Comparison of ENCODE assay signal across 1 cellular context in genomic region chr17:82315703-82316358, GRCh38.
A peak's percentile ranks its signal among the peaks of the same experiment; 100 is the strongest.
TF ChIP-seq lines count a peak whose summit lies in the region.

No MANE protein-coding gene starts in this region.

TF ChIP-seq in HepG2, 621 proteins besides CTCF, POLR2A, EP300 and RAD21 (continues in another document):
- peak; percentile 12 for TF ChIP-seq SKI (IDR thresholded peaks at IDR 0.05; ENCODE audit: partially characterized antibody)
- peak; percentile 39; the same call in 1 of the 2 replicates for TF ChIP-seq THRA (CRISPR knock-in tag; IDR thresholded peaks at IDR 0.05; ENCODE audit: borderline replicate concordance)
- no peak for TF ChIP-seq MYNN (CRISPR knock-in tag; IDR thresholded peaks at IDR 0.05; ENCODE audit: low read depth)
- no peak for TF ChIP-seq SALL1 (CRISPR knock-in tag; IDR thresholded peaks at IDR 0.05)
- TF ChIP-seq ZBTB10 (CRISPR knock-in tag; IDR thresholded peaks at IDR 0.05; ENCODE audit: borderline replicate concordance) = peak; percentile 24; the same call in 1 of the 2 replicates
- TF ChIP-seq ZNF556 (CRISPR knock-in tag; IDR thresholded peaks at IDR 0.05; ENCODE audit: borderline replicate concordance) = 0 out of 2 replicates have a peak, but pooled peaks have one; percentile 46
- TF ChIP-seq HNF4A (CRISPR knock-in tag; IDR thresholded peaks at IDR 0.05) = 0 out of 2 replicates have a peak, but pooled peaks have one; percentile 12
- peak; percentile 60 for TF ChIP-seq ZFX (CRISPR knock-in tag; IDR thresholded peaks at IDR 0.05; ENCODE audit: low read depth)
- TF ChIP-seq ZBTB46 (CRISPR knock-in tag; IDR thresholded peaks at IDR 0.05; ENCODE audit: borderline replicate concordance) = peak; percentile 68; the same call in 1 of the 2 replicates
- 0 out of 2 replicates have a peak, but pooled peaks have one; percentile 51 for TF ChIP-seq ZNF274 (CRISPR knock-in tag; IDR thresholded peaks at IDR 0.05)
- no peak for TF ChIP-seq SMAD9 (CRISPR knock-in tag; IDR thresholded peaks at IDR 0.05)
- 0 out of 2 replicates have a peak, but pooled peaks have one; percentile 35 for TF ChIP-seq ZNF343 (CRISPR knock-in tag; IDR thresholded peaks at IDR 0.05)
- TF ChIP-seq YEATS2 (CRISPR knock-in tag; IDR thresholded peaks at IDR 0.05; ENCODE audit: borderline replicate concordance) = no peak
- peak; percentile 85 for TF ChIP-seq ZSCAN25 (CRISPR knock-in tag; IDR thresholded peaks at IDR 0.05)
- TF ChIP-seq ZNF710 (CRISPR knock-in tag; IDR thresholded peaks at IDR 0.05; ENCODE audit: borderline replicate concordance) = peak; percentile 69; the same call in 1 of the 2 replicates
- TF ChIP-seq PATZ1 (CRISPR knock-in tag; IDR thresholded peaks at IDR 0.05) = 0 out of 2 replicates have a peak, but pooled peaks have one; percentile 30
- peak; percentile 37; the same call in 1 of the 2 replicates for TF ChIP-seq NR2F6 (IDR thresholded peaks at IDR 0.05)
- TF ChIP-seq NR2F6 (CRISPR knock-in tag; IDR thresholded peaks at IDR 0.05) = peak; percentile 70
- TF ChIP-seq TRIM24 (CRISPR knock-in tag; IDR thresholded peaks at IDR 0.05) = no peak
- TF ChIP-seq HNRNPL (IDR thresholded peaks at IDR 0.05; ENCODE audit: low read depth, low read length) = peak; percentile 85
- peak; percentile 58 for TF ChIP-seq ZNF687 (CRISPR knock-in tag; IDR thresholded peaks at IDR 0.05)
- peak; percentile 92 for TF ChIP-seq RARA (CRISPR knock-in tag; IDR thresholded peaks at IDR 0.05)
- TF ChIP-seq ZNF263 (CRISPR knock-in tag; IDR thresholded peaks at IDR 0.05) = peak; percentile 78
- peak; percentile 63 for TF ChIP-seq MED8 (CRISPR knock-in tag; IDR thresholded peaks at IDR 0.05; ENCODE audit: insufficient replicate concordance)
- no peak for TF ChIP-seq TEF (CRISPR knock-in tag; IDR thresholded peaks at IDR 0.05)
- no peak for TF ChIP-seq HOXD1 (CRISPR knock-in tag; IDR thresholded peaks at IDR 0.05)
- 0 out of 2 replicates have a peak, but pooled peaks have one; percentile 16 for TF ChIP-seq ZNF362 (CRISPR knock-in tag; IDR thresholded peaks at IDR 0.05; ENCODE audit: borderline replicate concordance)
- TF ChIP-seq MAX (IDR thresholded peaks at IDR 0.05) = 0 out of 2 replicates have a peak, but pooled peaks have one; percentile 4
- TF ChIP-seq PAXIP1 (CRISPR knock-in tag; conservative IDR thresholded peaks at IDR 0.05) = 0 out of 2 replicates have a peak, but pooled peaks have one; percentile 32
- TF ChIP-seq RXRA (CRISPR knock-in tag; IDR thresholded peaks at IDR 0.05) = 0 out of 2 replicates have a peak, but pooled peaks have one; percentile 42
- 0 out of 2 replicates have a peak, but pooled peaks have one; percentile 38 for TF ChIP-seq POGZ (CRISPR knock-in tag; IDR thresholded peaks at IDR 0.05)
- TF ChIP-seq SIN3A (IDR thresholded peaks at IDR 0.05; ENCODE audit: borderline replicate concordance, low read depth, low read length) = no peak; the same call in 1 of the 2 replicates
- no peak for TF ChIP-seq BRCA1 (CRISPR knock-in tag; IDR thresholded peaks at IDR 0.05)
- peak; percentile 58; the same call in 1 of the 2 replicates for TF ChIP-seq NR2C2 (CRISPR knock-in tag; IDR thresholded peaks at IDR 0.05; ENCODE audit: borderline replicate concordance)
